In genomic region chr7:17302575-17303142, GRCh38 we compare ENCODE assay signal across 7 cellular contexts. TPM values are rescaled to one million over a fixed set of nuclear protein-coding genes. Genes with fewer than 3 reads are reported as not detected.
A peak's percentile ranks its signal among the peaks of the same experiment; 100 is the strongest.
DNase-seq lines count a peak whose midpoint lies in the region; ATAC-seq and TF ChIP-seq lines count a peak whose summit lies in the region.

No MANE protein-coding gene starts in this region.

- no peaks in the 10 kb centered on the region for H3K9me3 ChIP-seq in skeletal muscle satellite cell (replicated peaks; ENCODE audit: low read length)

- peaks cover 9% of the 10 kb centered on the region for H3K4me1 Mint-ChIP-seq in chondrocyte (ENCODE audit: low read depth)

- H3K9ac ChIP-seq in skeletal muscle satellite cell (ENCODE audit: low read depth, low read length), result no peak overlapping the region

- H3K4me2 ChIP-seq in skeletal muscle satellite cell (ENCODE audit: low read length), result peak overlapping the region; percentile 76

- H3K4me3 ChIP-seq in skeletal muscle satellite cell (ENCODE audit: low read length), result no peak overlapping the region

- peak; percentile 39 for ATAC-seq in GM18499 (IDR thresholded peaks at IDR 0.05; ENCODE audit: insufficient read depth, unreplicated experiment)
- ATAC-seq in GM21576 (IDR thresholded peaks at IDR 0.05; ENCODE audit: unreplicated experiment), result peak; percentile 35

- H3K27me3 ChIP-seq in skeletal muscle satellite cell (ENCODE audit: control insufficient read depth, insufficient read depth, low read length), result no peaks in the 10 kb centered on the region

- H3K36me3 Mint-ChIP-seq in chondrocyte (ENCODE audit: low read depth), result peaks cover 3% of the 10 kb centered on the region

- no peaks in the 10 kb centered on the region for H3K36me3 ChIP-seq in skeletal muscle satellite cell (ENCODE audit: insufficient read depth, low read length)

- peak; percentile 75 for TF ChIP-seq CTCF in chondrocyte (IDR thresholded peaks at IDR 0.05)

- peak; percentile 72 for DNase-seq in M059J (ENCODE audit: low read depth)
- DNase-seq in chondrocyte (ENCODE audit: low spot score), result no peak
- no peak for DNase-seq in NCI-H128 (lab: John Stamatoyannopoulos, UW; ENCODE audit: unreplicated experiment)
- DNase-seq in AG08395 (ENCODE audit: low spot score), result no peak

- H3K9me3 Mint-ChIP-seq in chondrocyte (ENCODE audit: low read depth), result no peaks in the 10 kb centered on the region

- H3K4me1 ChIP-seq in skeletal muscle satellite cell (ENCODE audit: control insufficient read depth, insufficient read depth, low read length), result peaks cover 47% of the 10 kb centered on the region

- H3K27me3 Mint-ChIP-seq in chondrocyte (ENCODE audit: low read depth), result no peaks in the 10 kb centered on the region

- peak overlapping the region; percentile 65 for H3K4me3 Mint-ChIP-seq in chondrocyte (ENCODE audit: unreplicated experiment)

- H3K27ac Mint-ChIP-seq in chondrocyte (ENCODE audit: unreplicated experiment), result peak overlapping the region; percentile 72

RNA-seq across cellular contexts. Expression of gene AHR, which starts 4.2 kb away (rescaled TPM):
- 83.6 and 110 TPM in 2 replicates for total RNA-seq in M059J (2014; rRNA removed; shearing (Covaris generic))
- 123 to 145 TPM (median 143 TPM) in 3 replicates for total RNA-seq in chondrocyte
- total RNA-seq in skeletal muscle satellite cell (2012; rRNA removed), result 97.9 and 134 TPM in 2 replicates
